Comparison of ENCODE assay signal across 1 cellular context in the genomic region with DNA sequence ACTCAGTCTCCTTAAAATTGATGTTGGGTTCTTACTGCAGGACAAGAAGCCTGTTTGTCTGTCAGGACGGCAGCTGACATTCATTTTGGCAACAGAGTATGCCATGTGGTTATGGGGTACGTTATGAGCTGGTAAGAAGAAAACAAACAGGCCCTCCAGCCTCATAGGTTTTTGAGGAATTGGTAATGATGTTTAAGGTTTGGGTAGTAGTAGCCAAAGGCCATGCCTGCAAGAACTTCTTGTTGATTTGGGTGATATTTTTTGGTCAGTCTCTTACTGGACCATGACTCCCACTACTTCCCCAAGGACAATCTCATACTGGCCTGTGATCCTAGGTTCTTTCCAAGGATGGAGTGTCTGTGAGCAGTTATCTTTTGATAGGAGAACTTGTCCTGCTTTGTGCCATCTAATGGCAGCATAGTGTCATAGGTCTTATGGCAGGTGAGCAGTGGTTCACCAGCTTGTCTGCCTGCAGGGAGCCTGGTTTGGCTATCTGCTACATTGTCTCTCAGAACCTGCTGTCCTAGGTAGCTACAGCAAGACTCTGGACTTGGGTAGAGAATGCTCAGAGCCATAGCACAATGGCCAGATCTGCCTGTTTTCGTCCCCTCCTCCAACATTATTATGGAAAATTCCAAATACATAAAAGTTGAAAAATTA.
TF ChIP-seq lines count a peak whose summit lies in the region.

No MANE protein-coding gene starts in this region.

TF ChIP-seq in HepG2, 621 proteins besides CTCF, POLR2A, EP300 and RAD21:
- TF ChIP-seq STAG1 (CRISPR knock-in tag; IDR thresholded peaks at IDR 0.05), result peak; percentile 12; the same call in 1 of the 2 replicates
- TF ChIP-seq ZNF713 (CRISPR knock-in tag; IDR thresholded peaks at IDR 0.05), result 0 out of 2 replicates have a peak, but pooled peaks have one; percentile 42
- peak; percentile 90 for TF ChIP-seq RBM22 (optimal IDR thresholded peaks at IDR 0.05; ENCODE audit: low read length)
- no peak for TF ChIP-seq SALL2 (CRISPR knock-in tag; IDR thresholded peaks at IDR 0.05)
TF ChIP-seq in HepG2: peak in this region for 3.
